13 cellular contexts compared by ENCODE assay signal in genomic region chr7:17971392-17971791, GRCh38. TPM values are rescaled to one million over a fixed set of nuclear protein-coding genes. Genes with fewer than 3 reads are reported as not detected.
DNase-seq lines count a peak whose midpoint lies in the region; ATAC-seq, FAIRE-seq and TF ChIP-seq lines count a peak whose summit lies in the region.
"Had no signal": no experiment of that assay in that cellular context is flagged by ENCODE, and none has a peak within 500 bp of the region (broad histone marks: within the 10 kb centered on the region; RNA-seq: fewer than 3 reads in every experiment).

No MANE protein-coding gene starts in this region.

- ATAC-seq in GM21529 (IDR thresholded peaks at IDR 0.05; ENCODE audit: unreplicated experiment) (no peak), GM18519 (IDR thresholded peaks at IDR 0.05; ENCODE audit: low FRiP score, unreplicated experiment) (no peak)
- ATAC-seq: activated naive CD8-positive, alpha-beta T cell treated with anti-CD3 and anti-CD28 coated beads, Interleukin-2, amount 50 U/mL, for 24 hours; right cardiac atrium had no signal

- no peak for TF ChIP-seq EP300 in Ishikawa (IDR thresholded peaks at IDR 0.05; ENCODE audit: borderline replicate concordance)

- TF ChIP-seq RAD21 in Ishikawa (IDR thresholded peaks at IDR 0.05; ENCODE audit: low read depth), result peak; percentile 34; the same call in 1 of the 2 replicates

- no peak for FAIRE-seq in D721Med (lab: Jason Lieb, UNC)
- no peak for FAIRE-seq in GM19239 (lab: Jason Lieb, UNC)
- FAIRE-seq: HTR-8/SVneo had no signal

- DNase-seq in D721Med (ENCODE audit: insufficient read length, low spot score), result no peak
- DNase-seq in amniotic stem cell (lab: John Stamatoyannopoulos, UW), result peak; percentile 4
- peak; percentile 34 to 39 for DNase-seq in lung microvascular endothelial cell (ENCODE audit: low read depth in 2 of 2)
- no peak for DNase-seq in GM19239 (ENCODE audit: insufficient read length, low spot score)
- DNase-seq: activated naive CD8-positive, alpha-beta T cell treated with anti-CD3 and anti-CD28 coated beads, Interleukin-2, amount 50 U/mL, for 24 hours; effector CD8-positive, alpha-beta T cell; NCI-H187 treated with DMSO at 0.1 percent for 48 hours; right cardiac atrium had no signal

- TF ChIP-seq CTCF in D721Med (IDR thresholded peaks at IDR 0.05; ENCODE audit: insufficient read depth, missing control alignments), result peak; percentile 17

TF ChIP-seq in Ishikawa, 13 proteins besides CTCF, POLR2A, EP300 and RAD21:
- TF ChIP-seq USF1 (IDR thresholded peaks at IDR 0.05), result no peak
- TF ChIP-seq NFIC (IDR thresholded peaks at IDR 0.05), result no peak
- TF ChIP-seq ZBTB7A (IDR thresholded peaks at IDR 0.05; ENCODE audit: low read depth), result no peak
- TF ChIP-seq YY1 (IDR thresholded peaks at IDR 0.05; ENCODE audit: low read depth), result no peak
- TF ChIP-seq CREB1 (IDR thresholded peaks at IDR 0.05; ENCODE audit: low read depth), result no peak
- no peak for TF ChIP-seq REST (IDR thresholded peaks at IDR 0.05; ENCODE audit: low read depth)
- no peak for TF ChIP-seq FOXM1 (IDR thresholded peaks at IDR 0.05; ENCODE audit: borderline replicate concordance, low read depth)
- no peak for TF ChIP-seq TAF1 (IDR thresholded peaks at IDR 0.05; ENCODE audit: low read depth)
- no peak for TF ChIP-seq MAX (IDR thresholded peaks at IDR 0.05)
- no peak for TF ChIP-seq EGR1 (IDR thresholded peaks at IDR 0.05)
- TF ChIP-seq CEBPB (IDR thresholded peaks at IDR 0.05), result no peak
- TF ChIP-seq TEAD4 (IDR thresholded peaks at IDR 0.05), result no peak
- no peak for TF ChIP-seq TCF12 (IDR thresholded peaks at IDR 0.05; ENCODE audit: low read depth)

RNA-seq across cellular contexts. Expression of gene SNX13, which starts 31.1 kb away (rescaled TPM):
- total RNA-seq in lung microvascular endothelial cell, result 16.8 and 27.4 TPM in 2 replicates

RNA-seq across cellular contexts. Expression of gene PRPS1L1, which starts 56.3 kb away (rescaled TPM):
- not detected in 2 replicates for total RNA-seq in lung microvascular endothelial cell
- total RNA-seq: right cardiac atrium, temporal lobe had no signal

Comparison
In these comparisons a context has a peak if more than half of its experiments do, and no peak if none do; other contexts are left out.
1. DNase-seq: peak in amniotic stem cell (single experiment) and lung microvascular endothelial cell (2 of 2); none in D721Med (single experiment) and GM19239 (single experiment).